Comparison of ENCODE assay signal across 2 cellular contexts in genomic region chr10:27654284-27654683, GRCh38.
A peak's percentile ranks its signal among the peaks of the same experiment; 100 is the strongest.
TF ChIP-seq lines count a peak whose summit lies in the region.

No MANE protein-coding gene starts in this region.

TF ChIP-seq in IMR-90, 13 proteins besides CTCF, POLR2A, EP300 and RAD21:
- TF ChIP-seq CEBPB (IDR thresholded peaks at IDR 0.05; ENCODE audit: low read depth, low read length), result no peak
- TF ChIP-seq BHLHE40 (IDR thresholded peaks at IDR 0.05; ENCODE audit: low read depth, low read length), result no peak

TF ChIP-seq in Ishikawa, 13 proteins besides CTCF, POLR2A, EP300 and RAD21:
- TF ChIP-seq YY1 (IDR thresholded peaks at IDR 0.05; ENCODE audit: low read depth) (no peak), USF1 (IDR thresholded peaks at IDR 0.05) (no peak), CREB1 (IDR thresholded peaks at IDR 0.05; ENCODE audit: low read depth) (no peak), NFIC (IDR thresholded peaks at IDR 0.05) (peak; percentile 71), TCF12 (IDR thresholded peaks at IDR 0.05; ENCODE audit: low read depth) (0 out of 2 replicates have a peak, but pooled peaks have one; percentile 4), ZBTB7A (IDR thresholded peaks at IDR 0.05; ENCODE audit: low read depth) (no peak)
